1 cellular context compared by ENCODE assay signal in genomic region chr11:70038034-70038834, GRCh38.
TF ChIP-seq lines count a peak whose summit lies in the region.

No MANE protein-coding gene starts in this region.

TF ChIP-seq in HEK293, 187 proteins besides CTCF, POLR2A, EP300 and RAD21 (continued from another document):
- no peak for TF ChIP-seq GLIS1 (tag by site-specific recombination; IDR thresholded peaks at IDR 0.05)
TF ChIP-seq in HEK293: peak in this region for 2.
